33 cellular contexts compared by ENCODE assay signal in genomic region chr6:129754750-129755149, GRCh38.
"Had no signal": no experiment of that assay in that cellular context is flagged by ENCODE, and none has a peak within 500 bp of the region (broad histone marks: within the 10 kb centered on the region; RNA-seq: fewer than 3 reads in every experiment).

No MANE protein-coding gene starts in this region.

- DNase-seq: activated B cell treated with CpG ODN at 0.5 μM for 24 hours; activated CD4-positive, alpha-beta memory T cell treated with anti-CD3 and anti-CD28 coated beads for 36 hours; activated CD4-positive, alpha-beta T cell treated with anti-CD3 and anti-CD28 coated beads for 4 hours; activated CD4-positive, alpha-beta T cell treated with anti-CD3 and anti-CD28 coated beads, Interleukin-2, amount 50 U/mL, for 1 hour; activated CD4-positive, CD25-positive, alpha-beta regulatory T cell treated with anti-CD3 and anti-CD28 coated beads, Interleukin-2, amount 50 U/mL, for 72 hours; activated CD8-positive, alpha-beta memory T cell treated with anti-CD3 and anti-CD28 coated beads, Interleukin-2, amount 50 U/mL, for 4 hours; activated gamma-delta T cell treated with Interleukin-2 at 50 U/mL for 16 hours; activated naive CD4-positive, alpha-beta T cell treated with anti-CD3 and anti-CD28 coated beads for 36 hours; activated naive CD8-positive, alpha-beta T cell treated with anti-CD3 and anti-CD28 coated beads, Interleukin-2, amount 50 U/mL, for 24 hours; activated T-cell treated with anti-CD3 and anti-CD28 coated beads for 4 hours; activated T-cell treated with anti-CD3 and anti-CD28 coated beads, Interleukin-2, amount 50 U/mL, for 4 hours; anterior cingulate cortex; caudate nucleus; cerebellar nuclear complex; Karpas-422; KBM-7; NCI-H1048; NCI-H1105 treated with DMSO at 0.1 percent for 48 hours; NCI-H1436; NCI-H1694 treated with DMSO at 0.1 percent for 48 hours; NCI-H2029; NCI-H526; NCI-H774; SHP77; SJCRH30; SW 1271; T-helper 1 cell; T-helper 2 cell; T-helper 9 cell had no signal

- H3K27ac Mint-ChIP-seq: activated B cell treated with CpG ODN at 0.5 μM for 24 hours; activated CD4-positive, alpha-beta memory T cell treated with anti-CD3 and anti-CD28 coated beads for 36 hours; activated naive CD4-positive, alpha-beta T cell treated with anti-CD3 and anti-CD28 coated beads for 36 hours; activated naive CD8-positive, alpha-beta T cell; activated naive CD8-positive, alpha-beta T cell treated with anti-CD3 and anti-CD28 coated beads, Interleukin-2, amount 50 U/mL, for 24 hours; activated T-helper 1 cell treated with anti-CD3 and anti-CD28 coated beads, Interleukin-12 subunit alpha, Interleukin-12 subunit beta, Interleukin-2, Interleukin-4 antibody, amounts not matched to agents 30 ng/mL and 10 ng/mL and 1 ng/mL, durations not matched to agents 14 hours and 24 hours and 36 hours; brain had no signal

- H3K36me3 Mint-ChIP-seq: activated CD4-positive, alpha-beta memory T cell treated with anti-CD3 and anti-CD28 coated beads for 36 hours; activated naive CD8-positive, alpha-beta T cell; brain had no signal

- H3K4me3 Mint-ChIP-seq: activated B cell treated with CpG ODN at 0.5 μM for 24 hours; activated CD4-positive, alpha-beta memory T cell treated with anti-CD3 and anti-CD28 coated beads for 36 hours; activated naive CD4-positive, alpha-beta T cell treated with anti-CD3 and anti-CD28 coated beads for 36 hours; activated naive CD8-positive, alpha-beta T cell; activated naive CD8-positive, alpha-beta T cell treated with anti-CD3 and anti-CD28 coated beads, Interleukin-2, amount 50 U/mL, for 24 hours; activated T-cell treated with anti-CD3 and anti-CD28 coated beads, Interleukin-2, amount 50 U/mL, for 4 hours; activated T-helper 1 cell treated with anti-CD3 and anti-CD28 coated beads, Interleukin-12 subunit alpha, Interleukin-12 subunit beta, Interleukin-2, Interleukin-4 antibody, amounts not matched to agents 30 ng/mL and 10 ng/mL and 1 ng/mL, durations not matched to agents 14 hours and 24 hours and 36 hours; brain had no signal

- ATAC-seq: activated naive CD8-positive, alpha-beta T cell treated with anti-CD3 and anti-CD28 coated beads, Interleukin-2, amount 50 U/mL, for 24 hours; activated T-cell treated with anti-CD3 and anti-CD28 coated beads, Interleukin-2, amount 50 U/mL, for 4 hours; Panc1 had no signal

- H3K9me3 Mint-ChIP-seq: activated B cell treated with CpG ODN at 0.5 μM for 24 hours; activated CD4-positive, alpha-beta memory T cell treated with anti-CD3 and anti-CD28 coated beads for 36 hours; activated naive CD4-positive, alpha-beta T cell treated with anti-CD3 and anti-CD28 coated beads for 36 hours; activated naive CD8-positive, alpha-beta T cell treated with anti-CD3 and anti-CD28 coated beads, Interleukin-2, amount 50 U/mL, for 24 hours; activated T-cell treated with anti-CD3 and anti-CD28 coated beads, Interleukin-2, amount 50 U/mL, for 4 hours; activated T-helper 1 cell treated with anti-CD3 and anti-CD28 coated beads, Interleukin-12 subunit alpha, Interleukin-12 subunit beta, Interleukin-2, Interleukin-4 antibody, amounts not matched to agents 30 ng/mL and 10 ng/mL and 1 ng/mL, durations not matched to agents 14 hours and 24 hours and 36 hours; brain had no signal

- H3K27me3 Mint-ChIP-seq: activated B cell treated with CpG ODN at 0.5 μM for 24 hours; activated CD4-positive, alpha-beta memory T cell treated with anti-CD3 and anti-CD28 coated beads for 36 hours; activated naive CD8-positive, alpha-beta T cell treated with anti-CD3 and anti-CD28 coated beads, Interleukin-2, amount 50 U/mL, for 24 hours; brain had no signal
